ENCODE assay signal across 8 cellular contexts in the genomic region with DNA sequence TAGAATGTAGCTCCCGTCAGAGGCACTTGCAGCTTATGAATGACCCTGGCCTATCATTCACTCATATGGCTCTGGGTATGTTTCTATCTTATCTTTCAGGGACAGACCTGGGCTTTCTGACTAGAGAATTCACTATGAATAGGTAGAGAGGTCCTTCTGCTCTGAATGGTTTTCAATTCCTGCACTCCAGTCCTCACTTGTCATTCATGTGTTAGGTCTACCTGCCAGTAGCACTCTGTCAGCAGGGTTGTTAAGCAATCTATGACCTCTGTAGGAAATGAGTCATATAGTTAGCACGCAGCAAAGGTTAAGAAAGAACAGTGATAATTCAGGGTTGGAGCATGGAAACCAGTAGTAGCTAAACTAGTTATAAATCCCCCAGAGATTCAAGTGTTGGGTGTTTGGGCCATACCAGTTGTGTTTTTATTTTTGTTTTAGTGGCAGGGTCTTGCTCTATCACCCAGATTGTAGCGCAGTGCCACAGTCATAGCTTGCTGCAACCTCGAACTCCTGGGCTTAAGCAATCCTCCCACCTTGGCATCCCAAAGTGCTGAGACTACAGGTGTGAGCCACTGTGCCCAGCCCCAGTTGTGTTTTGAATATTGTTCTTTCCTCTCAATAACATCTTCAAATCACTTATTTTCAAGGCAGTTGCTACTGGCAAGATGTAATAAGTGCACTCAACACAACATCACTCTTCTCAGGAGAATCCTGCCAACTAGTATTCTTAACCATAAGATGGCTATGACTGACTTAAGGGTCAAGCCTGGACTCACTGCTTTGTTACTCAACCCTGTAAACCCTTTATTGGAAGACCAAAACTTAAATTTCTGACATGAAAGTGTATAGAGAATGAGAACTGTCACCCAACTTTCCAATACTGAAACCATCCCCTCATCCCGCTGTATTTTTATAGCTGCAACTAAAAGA.
DNase-seq lines count a peak whose midpoint lies in the region; ATAC-seq, FAIRE-seq and TF ChIP-seq lines count a peak whose summit lies in the region.

No MANE protein-coding gene starts in this region.

- no peaks in the 10 kb centered on the region for H3K27me3 Mint-ChIP-seq in stimulated activated naive CD8-positive, alpha-beta T cell treated with anti-CD3 and anti-CD28 coated beads, Interleukin-15, Interleukin-2, amounts not matched to agents 100 ng/mL and 50 ng/mL, for 24 hours

- peaks cover 3% of the 10 kb centered on the region for H3K36me3 Mint-ChIP-seq in stimulated activated naive CD8-positive, alpha-beta T cell treated with anti-CD3 and anti-CD28 coated beads, Interleukin-15, Interleukin-2, amounts not matched to agents 100 ng/mL and 50 ng/mL, for 24 hours (ENCODE audit: low read depth)

- no peak for TF ChIP-seq CTCF in AG10803 (conservative IDR thresholded peaks at IDR 0.05; ENCODE audit: low read length)

- peak; percentile 42 for DNase-seq in AG10803 (ENCODE audit: low read depth)
- DNase-seq in GM19239 (ENCODE audit: insufficient read length, low spot score), result no peak
- peak; percentile 26 for DNase-seq in astrocyte of the hippocampus (ENCODE audit: low read depth, low spot score)
- DNase-seq in NCI-H524 treated with DMSO at 0.1 percent for 48 hours (lab: John Stamatoyannopoulos, UW), result no peak
- no peak for DNase-seq in D341Med (ENCODE audit: low spot score)

- H3K27ac Mint-ChIP-seq in stimulated activated naive CD8-positive, alpha-beta T cell treated with anti-CD3 and anti-CD28 coated beads, Interleukin-15, Interleukin-2, amounts not matched to agents 100 ng/mL and 50 ng/mL, for 24 hours, result peak overlapping the region; percentile 63

- peaks cover 21% of the 10 kb centered on the region for H3K4me1 Mint-ChIP-seq in stimulated activated naive CD8-positive, alpha-beta T cell treated with anti-CD3 and anti-CD28 coated beads, Interleukin-15, Interleukin-2, amounts not matched to agents 100 ng/mL and 50 ng/mL, for 24 hours (ENCODE audit: low read depth)

- H3K9me3 Mint-ChIP-seq in stimulated activated naive CD8-positive, alpha-beta T cell treated with anti-CD3 and anti-CD28 coated beads, Interleukin-15, Interleukin-2, amounts not matched to agents 100 ng/mL and 50 ng/mL, for 24 hours, result no peaks in the 10 kb centered on the region

- no peak overlapping the region for H3K4me3 Mint-ChIP-seq in stimulated activated naive CD8-positive, alpha-beta T cell treated with anti-CD3 and anti-CD28 coated beads, Interleukin-15, Interleukin-2, amounts not matched to agents 100 ng/mL and 50 ng/mL, for 24 hours

- no peak overlapping the region for H3K4me3 ChIP-seq in AG10803 (ENCODE audit: low read length)

- FAIRE-seq in GM19239 (lab: Jason Lieb, UNC), result peak; percentile 23

- ATAC-seq in HG03469 (IDR thresholded peaks at IDR 0.05; ENCODE audit: unreplicated experiment), result peak; percentile 78
- ATAC-seq in HG02763 (IDR thresholded peaks at IDR 0.05; ENCODE audit: unreplicated experiment), result no peak

Comparison
In these comparisons a context has a peak if more than half of its experiments do, and no peak if none do; other contexts are left out.
1. DNase-seq: peak in AG10803 (single experiment) and astrocyte of the hippocampus (single experiment); none in GM19239 (single experiment), NCI-H524 treated with DMSO at 0.1 percent for 48 hours (single experiment) and D341Med (single experiment).